In genomic region chr16:70715113-70715711, GRCh38 we compare ENCODE assay signal across 9 cellular contexts. TPM values are rescaled to one million over a fixed set of nuclear protein-coding genes. Genes with fewer than 3 reads are reported as not detected.
DNase-seq lines count a peak whose midpoint lies in the region; ATAC-seq and TF ChIP-seq lines count a peak whose summit lies in the region.
"Had no signal": no experiment of that assay in that cellular context is flagged by ENCODE, and none has a peak within 500 bp of the region (broad histone marks: within the 10 kb centered on the region; RNA-seq: fewer than 3 reads in every experiment).

No MANE protein-coding gene starts in this region.

- ATAC-seq in HG03097 (IDR thresholded peaks at IDR 0.05; ENCODE audit: low FRiP score, unreplicated experiment) = no peak

- peak overlapping the region; percentile 6 for H3K9ac ChIP-seq in adipocyte (ENCODE audit: low read length)
- peak overlapping the region; percentile 81 to 88 (median 84) for H3K9ac ChIP-seq in skeletal muscle tissue (ENCODE audit: low read depth in 1 of 3, low read length in 3 of 3)

- H3K4me1 Mint-ChIP-seq in HFFc6 (ENCODE audit: low read depth) = peaks cover 42% of the 10 kb centered on the region

- peaks cover 21% of the 10 kb centered on the region for H3K4me1 ChIP-seq in adipocyte (ENCODE audit: control insufficient read depth, insufficient read depth, low read length)
- peaks cover 31% of the 10 kb centered on the region for H3K4me1 ChIP-seq in left ventricle myocardium inferior
- peaks cover 37 to 73% (median 41%) of the 10 kb centered on the region in 3 donors for H3K4me1 ChIP-seq in skeletal muscle tissue (ENCODE audit: control insufficient read depth in 3 of 3, insufficient read depth in 3 of 3, low read length in 3 of 3)

- no peaks in the 10 kb centered on the region for H3K27me3 Mint-ChIP-seq in HFFc6 (ENCODE audit: insufficient read depth)

- peaks cover 12% of the 10 kb centered on the region for H3K36me3 Mint-ChIP-seq in HFFc6 (ENCODE audit: low read depth)

- H3K4me3 ChIP-seq in adipocyte (ENCODE audit: low read length) (no peak overlapping the region), left ventricle myocardium inferior (peak overlapping the region; percentile 34), skeletal muscle tissue (ENCODE audit: low read length in 3 of 3) (peak overlapping the region; percentile 38 to 64 (median 44))

- intact Hi-C loops in left ventricle myocardium inferior (cut with micrococcal nuclease) = no loop called here

- no peaks in the 10 kb centered on the region for H3K36me3 ChIP-seq in adipocyte (ENCODE audit: control insufficient read depth, insufficient read depth, low read length, severe bottlenecking)
- peaks cover 6% of the 10 kb centered on the region for H3K36me3 ChIP-seq in left ventricle myocardium inferior
- peaks cover under 1 to 4% (median 3%) of the 10 kb centered on the region in 3 donors for H3K36me3 ChIP-seq in skeletal muscle tissue (ENCODE audit: control insufficient read depth in 3 of 3, insufficient read depth in 3 of 3, low read length in 3 of 3)

- H3K9me3 ChIP-seq in adipocyte (ENCODE audit: control insufficient read depth, low read length) (peaks cover 5% of the 10 kb centered on the region), left ventricle myocardium inferior (replicated peaks) (no peaks in the 10 kb centered on the region), skeletal muscle tissue (ENCODE audit: control insufficient read depth in 3 of 3, low read length in 3 of 3) (no peaks in the 10 kb centered on the region)

- H3K27ac Mint-ChIP-seq in HFFc6 = peak overlapping the region; percentile 98

- DNase-seq in HFFc6 (peak; percentile 100), adipocyte (ENCODE audit: low read depth) (peak; percentile 96), left ventricle myocardium inferior (peak; percentile 77), NK-92 (lab: John Stamatoyannopoulos, UW; ENCODE audit: unreplicated experiment) (no peak), RPMI8226 (no peak), NCI-H187 treated with DMSO at 0.1 percent for 48 hours (lab: John Stamatoyannopoulos, UW) (no peak)

- H3K27ac ChIP-seq in left ventricle myocardium inferior (replicated peaks) = peak overlapping the region; percentile 76
- H3K27ac ChIP-seq in skeletal muscle tissue (ENCODE audit: low read depth, low read length) = peak overlapping the region; percentile 98

- peak overlapping the region; percentile 67 for H3K4me3 Mint-ChIP-seq in HFFc6
- H3K4me3 Mint-ChIP-seq: neural crest cell had no signal

- no peaks in the 10 kb centered on the region for H3K9me3 Mint-ChIP-seq in HFFc6

- peak; percentile 49 for TF ChIP-seq CTCF in HFFc6 (IDR thresholded peaks at IDR 0.05)
- peak; percentile 7 for TF ChIP-seq CTCF in left ventricle myocardium inferior (IDR thresholded peaks at IDR 0.05; ENCODE audit: borderline replicate concordance)

- H3K27me3 ChIP-seq in adipocyte (replicated peaks; ENCODE audit: control insufficient read depth, insufficient read depth, low read length) (no peaks in the 10 kb centered on the region), left ventricle myocardium inferior (ENCODE audit: low read depth) (no peaks in the 10 kb centered on the region), skeletal muscle tissue (ENCODE audit: control insufficient read depth in 3 of 3, insufficient read depth in 3 of 3, low read length in 3 of 3) (no peaks in the 10 kb centered on the region)

RNA-seq across cellular contexts. Expression of gene MTSS2, which starts 29.4 kb away (rescaled TPM):
- 10 to 100 TPM; 82.0 to 96.1 (median 86.5) TPM for total RNA-seq in HFFc6 (2021; fragmentation: NEBNext Ultra II Directional; extraction: Animal tissue kit (Norgen Biotek cat#: 25700))
- total RNA-seq in left ventricle myocardium inferior = 83.9 TPM
- total RNA-seq in skeletal muscle tissue = 18.8 TPM

Comparison
In these comparisons a context has a peak if more than half of its experiments do, and no peak if none do; other contexts are left out.
1. DNase-seq: peak in HFFc6 (single experiment), adipocyte (single experiment) and left ventricle myocardium inferior (single experiment); none in NK-92 (single experiment), RPMI8226 (single experiment) and NCI-H187 treated with DMSO at 0.1 percent for 48 hours (single experiment).